In genomic region chr3:29486087-29486486, GRCh38 we compare ENCODE assay signal across 11 cellular contexts.
A peak's percentile ranks its signal among the peaks of the same experiment; 100 is the strongest.
DNase-seq lines count a peak whose midpoint lies in the region; ATAC-seq, FAIRE-seq and TF ChIP-seq lines count a peak whose summit lies in the region.
"Had no signal": no experiment of that assay in that cellular context is flagged by ENCODE, and none has a peak within 500 bp of the region (broad histone marks: within the 10 kb centered on the region; RNA-seq: fewer than 3 reads in every experiment).

No MANE protein-coding gene starts in this region.

- H3K9me3 ChIP-seq in GM12878 (replicated peaks; ENCODE audit: control insufficient read depth, insufficient read depth, low read length) (no peaks in the 10 kb centered on the region; the same call in 2 of the 3 replicates), neuronal stem cell (replicated peaks in 1 of 2; ENCODE audit: control insufficient read depth in 2 of 2, insufficient read depth in 1 of 2, low read depth in 1 of 2, low read length in 2 of 2) (no peaks in the 10 kb centered on the region)
- H3K9me3 ChIP-seq: colonic mucosa, neutrophil, SJSA1 had no signal

- no peak overlapping the region for H4K91ac ChIP-seq in neuronal stem cell (ENCODE audit: low read depth, low read length, poor library complexity)

- no TSS peak for BruUV-seq in GM12878 (replicated peaks; lab: Mats Ljungman, UMichigan)

- CTCF ChIA-PET in GM12878 (lab: Yijun Ruan, JAX): interaction anchor here (0.8 kb wide), 1 partner anchor 122 kb away, joined by 3 read pairs; no protein-coding TSS in a partner anchor

- no peaks in the 10 kb centered on the region for H3K36me3 ChIP-seq in GM12878 (ENCODE audit: control insufficient read depth in 2 of 2, insufficient read depth in 2 of 2, low read length in 1 of 2)
- no peaks in the 10 kb centered on the region for H3K36me3 ChIP-seq in neuronal stem cell (replicated peaks in 1 of 2; ENCODE audit: control insufficient read depth in 2 of 2, insufficient read depth in 2 of 2, low read length in 2 of 2)
- no peaks in the 10 kb centered on the region for H3K36me3 ChIP-seq in H7 (replicated peaks; ENCODE audit: control insufficient read depth, insufficient read depth, low read length)
- H3K36me3 ChIP-seq: colonic mucosa, neutrophil had no signal

- ATAC-seq in GM12878 (peak; percentile 85), GM19328 (IDR thresholded peaks at IDR 0.05; ENCODE audit: unreplicated experiment) (no peak), GM18519 (IDR thresholded peaks at IDR 0.05; ENCODE audit: low FRiP score, unreplicated experiment) (no peak)

- FAIRE-seq in GM12878 (lab: Jason Lieb, UNC): peak; percentile 92

- POLR2A ChIA-PET in GM12878 (lab: Charles Lee): no interaction called here

- H3K14ac ChIP-seq in neuronal stem cell (ENCODE audit: low read length): no peak overlapping the region

- TF ChIP-seq EP300 in GM12878 (IDR thresholded peaks at IDR 0.05; ENCODE audit: borderline replicate concordance in 1 of 2, control insufficient read depth in 1 of 2, low read depth in 2 of 2, low read length in 2 of 2): 0 out of 4 replicates have a peak, but pooled peaks of 1 of the 2 experiments have one; percentile 28

- TF ChIP-seq CTCF in GM12878 (IDR thresholded peaks at IDR 0.05 in 2 of 3, conservative IDR thresholded peaks at IDR 0.05 in 1 of 3; ENCODE audit: control insufficient read depth in 2 of 3, extremely low read depth in 1 of 3, insufficient read depth in 1 of 3, low read depth in 3 of 3, low read length in 3 of 3): no peak

- DNase-seq in DMS79 treated with DMSO at 0.1 percent for 48 hours (lab: John Stamatoyannopoulos, UW): peak; percentile 77
- peak; percentile 35 for DNase-seq in NCI-H1105 (lab: John Stamatoyannopoulos, UW)
- peak; percentile 30 for DNase-seq in GM12878 (ENCODE audit: low read depth, low spot score)
- peak; percentile 45 for DNase-seq in non-pigmented ciliary epithelial cell (ENCODE audit: low read depth)
- no peak for DNase-seq in neuronal stem cell (ENCODE audit: low spot score)
- no peak for DNase-seq in H7
- DNase-seq: colonic mucosa had no signal

- no peak for TF ChIP-seq RAD21 in GM12878 (IDR thresholded peaks at IDR 0.05; ENCODE audit: insufficient read depth, low read depth, low read length)

- SMC1A ChIA-PET in GM12878 (lab: Charles Lee; ENCODE audit: uncharacterized antibody, unreplicated experiment): interaction anchor here (1.1 kb wide), 1 partner anchor 98 kb away, joined by 3 read pairs; no protein-coding TSS in a partner anchor

- H3K4me1 ChIP-seq in GM12878 (ENCODE audit: control insufficient read depth, insufficient read depth, low read length) (no peaks in the 10 kb centered on the region), neuronal stem cell (ENCODE audit: control insufficient read depth in 2 of 2, insufficient read depth in 1 of 2, low read depth in 1 of 2, low read length in 2 of 2) (no peaks in the 10 kb centered on the region)
- H3K4me1 ChIP-seq: colonic mucosa, SJSA1 had no signal

- WGBS in GM12878 (ENCODE audit: insufficient coverage, insufficient replicate concordance, low lambda C conversion rate, missing lambda C conversion rate): 48% methylated on average over 6 of the region's 6 CpGs
- no CpG with 5 or more reads among the region's 6 CpGs for WGBS in neuronal stem cell (ENCODE audit: extremely low coverage in 2 of 2, insufficient read length in 2 of 2, insufficient replicate concordance in 1 of 2), 2 donors

- H2AFZ ChIP-seq in GM12878 (ENCODE audit: control insufficient read depth, low read depth, low read length) (no peak overlapping the region), neuronal stem cell (ENCODE audit: low read length) (no peak overlapping the region)

- in situ Hi-C loops in GM12878 (cut with MboI): no loop called here

- H2BK120ac ChIP-seq in neuronal stem cell (ENCODE audit: low read depth, low read length): no peak overlapping the region

- H3K27me3 ChIP-seq in GM12878 (replicated peaks in 1 of 2; ENCODE audit: control insufficient read depth in 2 of 2, insufficient read depth in 2 of 2, low read length in 1 of 2): no peaks in the 10 kb centered on the region
- no peaks in the 10 kb centered on the region for H3K27me3 ChIP-seq in neuronal stem cell (ENCODE audit: control insufficient read depth in 3 of 3, insufficient read depth in 3 of 3, low read depth in 1 of 3, low read length in 3 of 3)
- H3K27me3 ChIP-seq in H7 (ENCODE audit: control insufficient read depth, insufficient read depth, low read length): no peaks in the 10 kb centered on the region
- H3K27me3 ChIP-seq: colonic mucosa, neutrophil, SJSA1 had no signal

- no peak overlapping the region for H3K18ac ChIP-seq in neuronal stem cell (ENCODE audit: low read length)

- RAD21 ChIA-PET in GM12878 (lab: Charles Lee; ENCODE audit: unreplicated experiment): interaction anchor here (1.1 kb wide), 1 partner anchor 205 kb away, joined by 3 read pairs; no protein-coding TSS in a partner anchor

- H3K79me1 ChIP-seq in neuronal stem cell (ENCODE audit: low read depth, low read length): no peaks in the 10 kb centered on the region

- no peak overlapping the region for H3K23ac ChIP-seq in neuronal stem cell (ENCODE audit: low read depth, low read length, poor library complexity)

- intact Hi-C loops in GM12878 (cut with micrococcal nuclease; ENCODE audit: unreplicated experiment): no loop called here

- no peak overlapping the region for H2AK5ac ChIP-seq in neuronal stem cell (ENCODE audit: low read depth, low read length)

- TF ChIP-seq POLR2A in GM12878 (IDR thresholded peaks at IDR 0.05; ENCODE audit: low read depth, low read length): no peak

- no peak overlapping the region for H2BK15ac ChIP-seq in neuronal stem cell (ENCODE audit: low read length)

- no peaks in the 10 kb centered on the region for H3K79me2 ChIP-seq in GM12878 (ENCODE audit: control insufficient read depth, insufficient read depth, low read length)

- no peak overlapping the region for H2BK12ac ChIP-seq in neuronal stem cell (ENCODE audit: low read length)

- no peak overlapping the region for H3K27ac ChIP-seq in GM12878 (ENCODE audit: control insufficient read depth, insufficient read depth)
- no peak overlapping the region for H3K27ac ChIP-seq in neuronal stem cell (replicated peaks; ENCODE audit: low read length)
- H3K27ac ChIP-seq: colonic mucosa, neutrophil, SJSA1 had no signal

- no peaks in the 10 kb centered on the region for H4K20me1 ChIP-seq in GM12878 (ENCODE audit: control insufficient read depth, insufficient read depth)

- H4K8ac ChIP-seq in neuronal stem cell (ENCODE audit: low read depth, low read length): no peak overlapping the region

- H3K4ac ChIP-seq in neuronal stem cell (ENCODE audit: low read length): no peak overlapping the region

- H3K9ac ChIP-seq in GM12878 (ENCODE audit: control insufficient read depth, insufficient read depth, low read length): no peak overlapping the region
- no peak overlapping the region for H3K9ac ChIP-seq in neuronal stem cell (ENCODE audit: low read depth, low read length, poor library complexity)

- H3K4me2 ChIP-seq in GM12878 (ENCODE audit: control insufficient read depth, insufficient read depth) (no peak overlapping the region), neuronal stem cell (ENCODE audit: insufficient read depth, low read length, poor library complexity, severe bottlenecking) (no peak overlapping the region)

- no peak overlapping the region for H2BK5ac ChIP-seq in neuronal stem cell (ENCODE audit: low read length)

- H3K4me3 ChIP-seq in GM12878 (no peak overlapping the region), neuronal stem cell (ENCODE audit: low read length in 2 of 2) (no peak overlapping the region), H7 (ENCODE audit: insufficient read depth, low read depth, low read length) (no peak overlapping the region)
- H3K4me3 ChIP-seq: colonic mucosa, SJSA1 had no signal

TF ChIP-seq in GM12878, 131 proteins besides CTCF, POLR2A, EP300 and RAD21 (continues in another document):
- TF ChIP-seq NFXL1 (IDR thresholded peaks at IDR 0.05; ENCODE audit: borderline replicate concordance) (no peak), CUX1 (IDR thresholded peaks at IDR 0.05; ENCODE audit: insufficient replicate concordance, low read depth, low read length) (no peak), SRF (IDR thresholded peaks at IDR 0.05; ENCODE audit: low read depth in 2 of 2, low read length in 2 of 2) (no peak), CREM (IDR thresholded peaks at IDR 0.05; ENCODE audit: low read depth) (peak; percentile 25; the same call in 1 of the 2 replicates), RUNX3 (IDR thresholded peaks at IDR 0.05; ENCODE audit: low read length) (0 out of 2 replicates have a peak, but pooled peaks have one; percentile 24)

Comparison
In these comparisons a context has a peak if more than half of its experiments do, and no peak if none do; other contexts are left out.
1. DNase-seq: peak in DMS79 treated with DMSO at 0.1 percent for 48 hours (single experiment), NCI-H1105 (single experiment), GM12878 (single experiment) and non-pigmented ciliary epithelial cell (single experiment); none in neuronal stem cell (single experiment) and H7 (single experiment).